In genomic region chr16:176006-176405, GRCh38 we compare ENCODE assay signal across 14 cellular contexts. TPM values are rescaled to one million over a fixed set of nuclear protein-coding genes. Genes with fewer than 3 reads are reported as not detected.
"Had no signal": no experiment of that assay in that cellular context is flagged by ENCODE, and none has a peak within 500 bp of the region (broad histone marks: within the 10 kb centered on the region; RNA-seq: fewer than 3 reads in every experiment).

No MANE protein-coding gene starts in this region.

RNA-seq across cellular contexts. Expression of gene HBA1, which starts 0.5 kb away (rescaled TPM):
- total RNA-seq: dermis microvascular lymphatic vessel endothelial cell, fibroblast of villous mesenchyme, kidney epithelial cell, mesothelial cell of epicardium had no signal

RNA-seq across cellular contexts. Expression of gene HBA2, which starts 3.3 kb away (rescaled TPM):
- total RNA-seq: dermis microvascular lymphatic vessel endothelial cell, fibroblast of villous mesenchyme, kidney epithelial cell, mesothelial cell of epicardium had no signal

RNA-seq across cellular contexts. Expression of gene HBQ1, which starts 4.3 kb away (rescaled TPM):
- total RNA-seq: fibroblast of villous mesenchyme, gastroesophageal sphincter, subcutaneous adipose tissue, tibial nerve, upper lobe of right lung, vagina had no signal
- polyA plus RNA-seq: psoas muscle had no signal

RNA-seq across cellular contexts. Expression of gene HBM, which starts 10.2 kb away (rescaled TPM):
- total RNA-seq: dermis microvascular lymphatic vessel endothelial cell, fibroblast of villous mesenchyme, kidney epithelial cell, lower leg skin, mesothelial cell of epicardium, omental fat pad, upper lobe of right lung, vagina had no signal
- polyA plus RNA-seq: psoas muscle had no signal

RNA-seq across cellular contexts. Expression of gene HBZ, which starts 23.6 kb away (rescaled TPM):
- total RNA-seq: cerebellum, dermis microvascular lymphatic vessel endothelial cell, esophagus muscularis mucosa, fibroblast of villous mesenchyme, gastroesophageal sphincter, kidney epithelial cell, lower leg skin, mesothelial cell of epicardium, omental fat pad, psoas muscle, tibial nerve, upper lobe of right lung, vagina had no signal
